25 cellular contexts compared by ENCODE assay signal in the genomic region with DNA sequence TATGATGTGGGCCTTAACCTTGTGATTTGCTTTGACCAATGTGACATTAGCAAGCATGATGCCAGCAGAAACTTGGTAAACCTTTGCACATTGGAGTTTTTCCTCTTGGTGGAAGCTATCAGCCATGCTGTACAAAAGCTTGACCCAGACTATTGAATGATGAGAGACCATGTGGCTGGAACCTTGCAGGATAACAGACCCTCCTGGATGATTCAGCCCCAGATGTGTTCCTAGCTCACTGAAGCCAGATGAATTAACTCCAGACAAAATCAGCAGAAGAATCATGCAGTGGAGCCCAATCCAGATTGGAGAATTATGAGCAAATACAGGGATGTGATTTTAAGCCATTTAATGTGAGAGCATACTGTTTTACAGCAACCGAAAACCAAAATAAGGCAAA. TPM values are rescaled to one million over a fixed set of nuclear protein-coding genes. Genes with fewer than 3 reads are reported as not detected.
"Had no signal": no experiment of that assay in that cellular context is flagged by ENCODE, and none has a peak within 500 bp of the region (broad histone marks: within the 10 kb centered on the region; RNA-seq: fewer than 3 reads in every experiment).

No MANE protein-coding gene starts in this region.

- H3K27ac ChIP-seq: brain microvascular endothelial cell, colonic mucosa, epithelial cell of prostate, foreskin keratinocyte, lower lobe of right lung had no signal

- H3K27me3 ChIP-seq: brain microvascular endothelial cell, colonic mucosa, upper lobe of left lung had no signal

- ATAC-seq: foreskin keratinocyte; lower lobe of right lung; mucosa of descending colon; stimulated activated naive B cell treated with anti-CD40 and anti-IgM and Interleukin-4, amounts not matched to agents 10 μg/mL and 1 μg/mL and 100 μg/mL, for 72 hours had no signal

- H3K4me1 ChIP-seq: colonic mucosa, foreskin keratinocyte had no signal

- H3K4me3 ChIP-seq: colonic mucosa, lower lobe of right lung, mucosa of descending colon, upper lobe of left lung had no signal

- H3K9me3 ChIP-seq: colonic mucosa, lower lobe of right lung, mucosa of descending colon, upper lobe of left lung had no signal

- DNase-seq: activated CD4-positive, alpha-beta memory T cell treated with anti-CD3 and anti-CD28 coated beads for 36 hours; activated CD4-positive, alpha-beta T cell treated with anti-CD3 and anti-CD28 coated beads for 48 hours; activated CD4-positive, CD25-positive, alpha-beta regulatory T cell; activated effector memory CD4-positive, alpha-beta T cell treated with anti-CD3 and anti-CD28 coated beads, Interleukin-2, amount 50 U/mL, for 16 hours; activated naive CD4-positive, alpha-beta T cell treated with anti-CD3 and anti-CD28 coated beads, Interleukin-2, amount 10 ng/mL, durations not matched to agents 7 days and 5 days; aorta; brain microvascular endothelial cell; colonic mucosa; endodermal cell; foreskin keratinocyte; head of caudate nucleus; left cardiac atrium; lower lobe of right lung; mesendoderm; mucosa of descending colon; naive B cell; occipital lobe; posterior cingulate gyrus; stimulated activated CD4-positive, alpha-beta T cell treated with anti-CD3 and anti-CD28 coated beads, Interleukin-2, amount 100 ng/mL, for 48 hours; stimulated activated CD8-positive, alpha-beta memory T cell treated with anti-CD3 and anti-CD28 coated beads, Interleukin-4, amount 100 ng/mL, for 48 hours; stimulated activated naive B cell treated with anti-CD40 and anti-IgM and Interleukin-4, amounts not matched to agents 10 μg/mL and 1 μg/mL and 100 μg/mL, for 72 hours; upper lobe of left lung had no signal

- H3K36me3 ChIP-seq: brain microvascular endothelial cell, colonic mucosa had no signal

RNA-seq across cellular contexts. Expression of a gene that starts 16.8 kb away (rescaled TPM):
- total RNA-seq: activated CD4-positive, alpha-beta memory T cell treated with anti-CD3 and anti-CD28 coated beads for 36 hours; foreskin keratinocyte; SK-MEL-5; T-helper 1 cell treated with Interleukin-12 subunit alpha and Interleukin-12 subunit beta and Interleukin-4 antibody, amounts not matched to agents 30 ng/mL and 1 ng/mL, for 36 hours had no signal
- polyA plus RNA-seq: foreskin keratinocyte had no signal
